20 cellular contexts compared by ENCODE assay signal in the genomic region with DNA sequence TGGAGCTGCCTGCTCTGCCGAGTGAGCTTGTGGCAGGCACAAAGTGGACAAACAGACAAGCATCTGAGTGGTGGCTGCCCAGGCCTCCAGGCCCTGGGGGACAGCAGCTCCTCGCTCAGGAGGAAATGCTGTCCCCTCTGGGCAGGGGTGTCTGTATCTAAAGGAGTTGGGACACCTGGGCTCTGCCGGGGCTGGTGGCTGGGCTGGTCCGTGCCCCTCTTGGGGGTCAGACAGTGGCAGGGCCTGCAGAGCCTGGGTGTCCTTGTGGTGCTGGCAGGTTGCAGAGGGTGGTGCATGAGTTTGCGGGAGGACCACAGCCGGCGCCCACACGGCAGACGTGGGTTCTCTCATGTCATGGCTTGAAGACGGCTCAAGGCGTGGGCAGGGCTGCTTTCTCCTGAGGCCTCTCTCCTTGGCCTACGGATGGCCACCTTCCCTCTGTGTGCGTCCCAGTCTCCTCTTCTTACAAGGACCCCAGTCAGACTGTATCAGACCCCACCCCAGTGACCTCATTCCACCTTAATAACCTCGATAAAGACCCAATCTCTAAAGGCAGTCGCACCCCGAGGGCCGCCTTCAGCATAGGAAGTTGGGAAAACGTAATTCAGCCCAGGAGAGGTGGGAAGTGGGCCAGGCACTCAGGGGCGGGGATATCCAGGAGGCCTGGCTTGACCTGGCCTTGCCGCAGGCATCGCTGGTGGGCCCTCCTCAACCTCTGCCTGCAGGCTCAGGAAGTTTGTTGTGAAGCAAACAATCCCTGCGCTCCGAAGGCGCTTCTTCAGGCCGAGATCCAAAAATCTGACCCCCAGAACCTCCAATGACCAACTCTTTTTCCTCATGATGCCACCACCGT.
DNase-seq lines count a peak whose midpoint lies in the region; ATAC-seq and TF ChIP-seq lines count a peak whose summit lies in the region.
"Had no signal": no experiment of that assay in that cellular context is flagged by ENCODE, and none has a peak within 500 bp of the region (broad histone marks: within the 10 kb centered on the region; RNA-seq: fewer than 3 reads in every experiment).

No MANE protein-coding gene starts in this region.

- no peak for ATAC-seq in activated T-cell treated with anti-CD3 and anti-CD28 coated beads, Interleukin-2, amount 50 U/mL, for 4 hours
- no peak for ATAC-seq in left lobe of liver
- ATAC-seq: HepG2 had no signal

- no peak for TF ChIP-seq CTCF in suprapubic skin (IDR thresholded peaks at IDR 0.05)

- 86% methylated on average over 14 of the region's 26 CpGs for WGBS in suprapubic skin

- no peaks in the 10 kb centered on the region for H3K9me3 Mint-ChIP-seq in activated T-cell treated with anti-CD3 and anti-CD28 coated beads, Interleukin-2, amount 50 U/mL, for 24 hours
- peaks cover 4% of the 10 kb centered on the region for H3K9me3 Mint-ChIP-seq in activated T-cell treated with anti-CD3 and anti-CD28 coated beads, Interleukin-2, amount 50 U/mL, for 4 hours
- H3K9me3 Mint-ChIP-seq in immature natural killer cell, result peaks cover 0 to 3% (median 0%) of the 10 kb centered on the region in 6 donors

- H3K27me3 Mint-ChIP-seq in activated T-cell treated with anti-CD3 and anti-CD28 coated beads, Interleukin-2, amount 50 U/mL, for 24 hours, result no peaks in the 10 kb centered on the region
- H3K27me3 Mint-ChIP-seq in activated T-cell treated with anti-CD3 and anti-CD28 coated beads, Interleukin-2, amount 50 U/mL, for 4 hours (ENCODE audit: low read depth), result no peaks in the 10 kb centered on the region
- H3K27me3 Mint-ChIP-seq in immature natural killer cell (ENCODE audit: low read depth in 3 of 3), result no peaks in the 10 kb centered on the region

- no peak overlapping the region for H3K4me3 Mint-ChIP-seq in activated T-cell treated with anti-CD3 and anti-CD28 coated beads, Interleukin-2, amount 50 U/mL, for 24 hours
- H3K4me3 Mint-ChIP-seq in activated T-cell treated with anti-CD3 and anti-CD28 coated beads, Interleukin-2, amount 50 U/mL, for 4 hours, result no peak overlapping the region
- no peak overlapping the region for H3K4me3 Mint-ChIP-seq in immature natural killer cell
- H3K4me3 Mint-ChIP-seq: CD4-positive, alpha-beta memory T cell had no signal

- no peak overlapping the region for H3K27ac Mint-ChIP-seq in activated T-cell treated with anti-CD3 and anti-CD28 coated beads, Interleukin-2, amount 50 U/mL, for 24 hours
- H3K27ac Mint-ChIP-seq in immature natural killer cell, result no peak overlapping the region
- H3K27ac Mint-ChIP-seq: CD4-positive, alpha-beta memory T cell had no signal

- H3K9me3 ChIP-seq in suprapubic skin, result no peaks in the 10 kb centered on the region

- H3K36me3 Mint-ChIP-seq in activated T-cell treated with anti-CD3 and anti-CD28 coated beads, Interleukin-2, amount 50 U/mL, for 24 hours (ENCODE audit: low read depth), result no peaks in the 10 kb centered on the region
- no peaks in the 10 kb centered on the region for H3K36me3 Mint-ChIP-seq in activated T-cell treated with anti-CD3 and anti-CD28 coated beads, Interleukin-2, amount 50 U/mL, for 4 hours (ENCODE audit: insufficient read depth)
- H3K36me3 Mint-ChIP-seq in immature natural killer cell, result no peaks in the 10 kb centered on the region
- H3K36me3 Mint-ChIP-seq: CD4-positive, alpha-beta memory T cell had no signal

- DNase-seq in activated T-cell treated with anti-CD3 and anti-CD28 coated beads, Interleukin-2, amount 50 U/mL, for 24 hours, result peak; percentile 11
- no peak for DNase-seq in activated T-cell treated with anti-CD3 and anti-CD28 coated beads, Interleukin-2, amount 50 U/mL, for 4 hours
- DNase-seq in H7 (peak; percentile 50), left lobe of liver (ENCODE audit: low spot score) (peak; percentile 40), suprapubic skin (ENCODE audit: low spot score in 2 of 2) (peak; percentile 26 to 72), SW 1271 (lab: John Stamatoyannopoulos, UW) (no peak), immature natural killer cell (no peak)
- DNase-seq in stimulated activated CD4-positive, alpha-beta T cell treated with anti-CD3 and anti-CD28 coated beads, Interleukin-2, amount 100 ng/mL, for 48 hours, result no peak
- DNase-seq: ACHN; CD4-positive, alpha-beta memory T cell; DND-41; GDM1; GOT3; MG63; NCI-H1092 treated with DMSO at 0.1 percent for 48 hours; NCI-H1694 treated with DMSO at 0.1 percent for 48 hours; NCI-H345; NCI-H526 treated with DMSO at 0.1 percent for 48 hours; RPMI8226 had no signal

- TF ChIP-seq EP300 in suprapubic skin (IDR thresholded peaks at IDR 0.05), result no peak

- H3K36me3 ChIP-seq in H7 (replicated peaks; ENCODE audit: control insufficient read depth, insufficient read depth, low read length) (no peaks in the 10 kb centered on the region), suprapubic skin (no peaks in the 10 kb centered on the region)
- H3K36me3 ChIP-seq: MG63 had no signal

- no peak overlapping the region for H3K27ac ChIP-seq in suprapubic skin

- no peaks in the 10 kb centered on the region for H3K4me1 Mint-ChIP-seq in activated T-cell treated with anti-CD3 and anti-CD28 coated beads, Interleukin-2, amount 50 U/mL, for 24 hours (ENCODE audit: low read depth)
- no peaks in the 10 kb centered on the region for H3K4me1 Mint-ChIP-seq in activated T-cell treated with anti-CD3 and anti-CD28 coated beads, Interleukin-2, amount 50 U/mL, for 4 hours (ENCODE audit: low read depth)
- no peaks in the 10 kb centered on the region for H3K4me1 Mint-ChIP-seq in immature natural killer cell

- H3K27me3 ChIP-seq in H7 (ENCODE audit: control insufficient read depth, insufficient read depth, low read length), result no peaks in the 10 kb centered on the region
- peaks cover 11% of the 10 kb centered on the region for H3K27me3 ChIP-seq in suprapubic skin
- H3K27me3 ChIP-seq: MG63 had no signal

- H3K4me3 ChIP-seq in H7 (ENCODE audit: insufficient read depth, low read depth, low read length) (no peak overlapping the region), suprapubic skin (no peak overlapping the region)
- H3K4me3 ChIP-seq: MG63 had no signal

- TF ChIP-seq POLR2A in suprapubic skin (IDR thresholded peaks at IDR 0.05), result no peak

- no peaks in the 10 kb centered on the region for H3K4me1 ChIP-seq in suprapubic skin

Comparison
In these comparisons a context has a peak if more than half of its experiments do, and no peak if none do; other contexts are left out.
1. DNase-seq: peak in activated T-cell treated with anti-CD3 and anti-CD28 coated beads, Interleukin-2, amount 50 U/mL, for 24 hours (single experiment), H7 (single experiment), left lobe of liver (single experiment) and suprapubic skin (2 of 2); none in activated T-cell treated with anti-CD3 and anti-CD28 coated beads, Interleukin-2, amount 50 U/mL, for 4 hours (single experiment), SW 1271 (0 of 2), stimulated activated CD4-positive, alpha-beta T cell treated with anti-CD3 and anti-CD28 coated beads, Interleukin-2, amount 100 ng/mL, for 48 hours (0 of 2) and immature natural killer cell (0 of 3).